2 cellular contexts compared by ENCODE assay signal in genomic region chr2:232486558-232487384, GRCh38.
TF ChIP-seq lines count a peak whose summit lies in the region.

No MANE protein-coding gene starts in this region.

TF ChIP-seq in SK-N-SH, 30 proteins besides CTCF, POLR2A, EP300 and RAD21 (continued from another document):
- TF ChIP-seq SIN3A (IDR thresholded peaks at IDR 0.05; ENCODE audit: borderline replicate concordance, low read depth, low read length) (no peak), USF2 (IDR thresholded peaks at IDR 0.05; ENCODE audit: borderline replicate concordance, low read depth, low read length) (no peak), POLR2AphosphoS5 (IDR thresholded peaks at IDR 0.05; ENCODE audit: low read depth, low read length) (no peak), RXRA (IDR thresholded peaks at IDR 0.05; ENCODE audit: borderline replicate concordance, low read depth) (no peak), NFIC (IDR thresholded peaks at IDR 0.05; ENCODE audit: borderline replicate concordance) (no peak), JUND (IDR thresholded peaks at IDR 0.05) (no peak), RCOR1 (IDR thresholded peaks at IDR 0.05; ENCODE audit: low read length) (no peak), TEAD4 (IDR thresholded peaks at IDR 0.05; ENCODE audit: borderline replicate concordance, insufficient read depth) (no peak)

TF ChIP-seq in SK-N-SH treated with all-trans-retinoic acid at 6 μM for 48 hours, 23 proteins besides CTCF, POLR2A, EP300 and RAD21 (continued from another document):
- TF ChIP-seq CSDC2 (CRISPR knock-in tag; IDR thresholded peaks at IDR 0.05), result no peak
